Comparison of ENCODE assay signal across 18 cellular contexts in genomic region chr4:77711469-77711868, GRCh38.
A peak's percentile ranks its signal among the peaks of the same experiment; 100 is the strongest.
DNase-seq lines count a peak whose midpoint lies in the region; ATAC-seq and TF ChIP-seq lines count a peak whose summit lies in the region.
"Had no signal": no experiment of that assay in that cellular context is flagged by ENCODE, and none has a peak within 500 bp of the region (broad histone marks: within the 10 kb centered on the region; RNA-seq: fewer than 3 reads in every experiment).

No MANE protein-coding gene starts in this region.

- no peak overlapping the region for H3K4me3 Mint-ChIP-seq in stimulated activated naive CD8-positive, alpha-beta T cell treated with anti-CD3 and anti-CD28 coated beads, Interleukin-15, Interleukin-2, amounts not matched to agents 100 ng/mL and 50 ng/mL, for 24 hours
- H3K4me3 Mint-ChIP-seq in stimulated activated naive CD8-positive, alpha-beta T cell treated with anti-CD3 and anti-CD28 coated beads, Interleukin-15, amount 100 ng/mL, for 72 hours: no peak overlapping the region

- no peak for TF ChIP-seq POLR2A in body of pancreas (IDR thresholded peaks at IDR 0.05)

- peak overlapping the region; percentile 4 to 69 (median 36) for H3K27ac ChIP-seq in body of pancreas

- no peaks in the 10 kb centered on the region for H3K36me3 ChIP-seq in body of pancreas (replicated peaks in 1 of 2; ENCODE audit: insufficient read depth in 1 of 2, low read depth in 2 of 2)
- H3K36me3 ChIP-seq: BE2C had no signal

- peaks cover 25% of the 10 kb centered on the region for H3K4me1 Mint-ChIP-seq in stimulated activated naive CD8-positive, alpha-beta T cell treated with anti-CD3 and anti-CD28 coated beads, Interleukin-15, Interleukin-2, amounts not matched to agents 100 ng/mL and 50 ng/mL, for 24 hours (ENCODE audit: low read depth)
- H3K4me1 Mint-ChIP-seq in stimulated activated naive CD8-positive, alpha-beta T cell treated with anti-CD3 and anti-CD28 coated beads, Interleukin-15, amount 100 ng/mL, for 72 hours: peaks cover 37% of the 10 kb centered on the region

- peaks cover 51% of the 10 kb centered on the region for H3K4me1 ChIP-seq in body of pancreas
- H3K4me1 ChIP-seq: BE2C had no signal

- peak overlapping the region; percentile 69 for H3K27ac Mint-ChIP-seq in stimulated activated naive CD8-positive, alpha-beta T cell treated with anti-CD3 and anti-CD28 coated beads, Interleukin-15, Interleukin-2, amounts not matched to agents 100 ng/mL and 50 ng/mL, for 24 hours
- H3K27ac Mint-ChIP-seq in stimulated activated naive CD8-positive, alpha-beta T cell treated with anti-CD3 and anti-CD28 coated beads, Interleukin-15, amount 100 ng/mL, for 72 hours: peak overlapping the region in 1 of 2 donors; percentile 50

- H3K27me3 Mint-ChIP-seq in stimulated activated naive CD8-positive, alpha-beta T cell treated with anti-CD3 and anti-CD28 coated beads, Interleukin-15, Interleukin-2, amounts not matched to agents 100 ng/mL and 50 ng/mL, for 24 hours: no peaks in the 10 kb centered on the region
- no peaks in the 10 kb centered on the region for H3K27me3 Mint-ChIP-seq in stimulated activated naive CD8-positive, alpha-beta T cell treated with anti-CD3 and anti-CD28 coated beads, Interleukin-15, amount 100 ng/mL, for 72 hours
- H3K27me3 Mint-ChIP-seq: CD8-positive, alpha-beta memory T cell had no signal

- 25 to 35% methylated on average over 1 of the region's 1 CpG for WGBS in body of pancreas, 2 donors

- no peak for TF ChIP-seq CTCF in body of pancreas (IDR thresholded peaks at IDR 0.05)

- H3K27me3 ChIP-seq in body of pancreas: no peaks in the 10 kb centered on the region
- H3K27me3 ChIP-seq: BE2C had no signal

- no peaks in the 10 kb centered on the region for H3K9me3 ChIP-seq in body of pancreas
- H3K9me3 ChIP-seq: BE2C had no signal

- intact Hi-C loops in body of pancreas (cut with DNase I): no loop called here

- no peak for ATAC-seq in stimulated activated naive CD8-positive, alpha-beta T cell treated with anti-CD3 and anti-CD28 coated beads, Interleukin-15, amount 100 ng/mL, for 72 hours
- ATAC-seq in HG03175 (IDR thresholded peaks at IDR 0.05; ENCODE audit: unreplicated experiment) (peak; percentile 64), body of pancreas (no peak), HG03571 (IDR thresholded peaks at IDR 0.05; ENCODE audit: unreplicated experiment) (no peak)
- ATAC-seq: HCT116, Panc1, SK-N-SH treated with all-trans-retinoic acid at 6 μM for 48 hours had no signal

- H3K9me3 Mint-ChIP-seq in stimulated activated naive CD8-positive, alpha-beta T cell treated with anti-CD3 and anti-CD28 coated beads, Interleukin-15, Interleukin-2, amounts not matched to agents 100 ng/mL and 50 ng/mL, for 24 hours: no peaks in the 10 kb centered on the region
- peaks cover 0 to 4% of the 10 kb centered on the region in 2 donors for H3K9me3 Mint-ChIP-seq in stimulated activated naive CD8-positive, alpha-beta T cell treated with anti-CD3 and anti-CD28 coated beads, Interleukin-15, amount 100 ng/mL, for 72 hours
- H3K9me3 Mint-ChIP-seq: CD8-positive, alpha-beta memory T cell had no signal

- peaks cover 39% of the 10 kb centered on the region for H3K36me3 Mint-ChIP-seq in stimulated activated naive CD8-positive, alpha-beta T cell treated with anti-CD3 and anti-CD28 coated beads, Interleukin-15, Interleukin-2, amounts not matched to agents 100 ng/mL and 50 ng/mL, for 24 hours (ENCODE audit: low read depth)

- H3K4me3 ChIP-seq in body of pancreas: no peak overlapping the region

- in situ Hi-C loops in G401 (cut with HindIII; ENCODE audit: low sequenced_read_pairs): no loop called here

- DNase-seq in stimulated activated naive CD8-positive, alpha-beta T cell treated with anti-CD3 and anti-CD28 coated beads, Interleukin-15, amount 100 ng/mL, for 72 hours: no peak
- DNase-seq in body of pancreas (no peak), HuH-7.5 (ENCODE audit: low spot score) (no peak), G401 (ENCODE audit: low spot score) (no peak)
- DNase-seq: BE2C; CD8-positive, alpha-beta memory T cell; MM.1S; NCI-H1417 treated with DMSO at 0.1 percent for 48 hours; NCI-H2081; NCI-H226; NCI-H526; Right ventricle myocardium superior had no signal
